In genomic region chr12:96604374-96604773, GRCh38 we compare ENCODE assay signal across 4 cellular contexts.
DNase-seq lines count a peak whose midpoint lies in the region; FAIRE-seq and TF ChIP-seq lines count a peak whose summit lies in the region.
"Not testable (repeated sequence)": the region's sequence is repeated elsewhere in the genome, so short reads cannot be mapped to it uniquely, and the experiment has no call there.

No MANE protein-coding gene starts in this region.

- H3K9me3 ChIP-seq in endodermal cell (ENCODE audit: control insufficient read depth, low read length); neural progenitor cell (ENCODE audit: low read depth): not testable (repeated sequence)

- H3F3A ChIP-seq in neural progenitor cell (ENCODE audit: low read depth), result not testable (repeated sequence)

- TF ChIP-seq POLR2A in GM12891 (IDR thresholded peaks at IDR 0.05; ENCODE audit: low read depth, low read length), result not testable (repeated sequence)

- not testable (repeated sequence) for H3K4me1 Mint-ChIP-seq in endodermal cell, neural progenitor cell

- H4K20me1 ChIP-seq in neural progenitor cell (ENCODE audit: low read depth), result not testable (repeated sequence)

- peaks cover 12% of the 10 kb centered on the region for H3K27me3 Mint-ChIP-seq in endodermal cell (ENCODE audit: insufficient read depth)
- H3K27me3 Mint-ChIP-seq in neural progenitor cell (ENCODE audit: insufficient read depth, low read depth), result not testable (repeated sequence)

- not testable (repeated sequence) for H3K4me3 ChIP-seq in endodermal cell (ENCODE audit: low read length); neural progenitor cell

- H2AFZ ChIP-seq in neural progenitor cell (replicated peaks), result not testable (repeated sequence)

- not testable (repeated sequence) for H3K27me3 ChIP-seq in endodermal cell (ENCODE audit: control insufficient read depth, insufficient read depth, low read length, poor library complexity, severe bottlenecking); neural progenitor cell

- H3K9ac ChIP-seq in endodermal cell (ENCODE audit: extremely low read depth, low read length, poor library complexity, severe bottlenecking); neural progenitor cell: not testable (repeated sequence)

- peaks cover 11% of the 10 kb centered on the region for H3K9me3 Mint-ChIP-seq in endodermal cell
- peaks cover 14% of the 10 kb centered on the region for H3K9me3 Mint-ChIP-seq in neural progenitor cell

- FAIRE-seq in GM12891 (lab: Jason Lieb, UNC), result peak; percentile 60

- not testable (repeated sequence) for H3K36me3 Mint-ChIP-seq in endodermal cell (ENCODE audit: low read depth)
- H3K36me3 Mint-ChIP-seq in neural progenitor cell, result peaks cover 12% of the 10 kb centered on the region

- TF ChIP-seq CTCF in 22Rv1 (IDR thresholded peaks at IDR 0.05) (0 out of 2 replicates have a peak, but pooled peaks have one; percentile 4), endodermal cell (conservative IDR thresholded peaks at IDR 0.05) (peak; percentile 56), neural progenitor cell (IDR thresholded peaks at IDR 0.05) (peak; percentile 4)

- H3K36me3 ChIP-seq in endodermal cell (ENCODE audit: control insufficient read depth, insufficient read depth, low read length); neural progenitor cell: not testable (repeated sequence)

- not testable (repeated sequence) for H3K4me1 ChIP-seq in endodermal cell (ENCODE audit: control insufficient read depth, insufficient read depth, low read length); neural progenitor cell

- not testable (repeated sequence) for H3K4me3 Mint-ChIP-seq in endodermal cell, neural progenitor cell

- not testable (repeated sequence) for H3K27ac Mint-ChIP-seq in endodermal cell, neural progenitor cell

- H3K27ac ChIP-seq in 22Rv1; endodermal cell (ENCODE audit: low read depth, low read length); neural progenitor cell: not testable (repeated sequence)

- H3K79me2 ChIP-seq in neural progenitor cell (ENCODE audit: low read depth), result not testable (repeated sequence)

- DNase-seq in GM12891 (ENCODE audit: insufficient read length, low spot score); neural progenitor cell (ENCODE audit: low spot score): not testable (repeated sequence)
- DNase-seq in endodermal cell, result peak; percentile 52

- WGBS in endodermal cell (ENCODE audit: insufficient coverage in 1 of 2, insufficient read length in 1 of 2), 2 experiments, result 85 to 90% methylated on average over 2 to 3 of the region's 3 CpGs

- H3K4me2 ChIP-seq in neural progenitor cell, result not testable (repeated sequence)

Comparison
In these comparisons a context has a peak if more than half of its experiments do, and no peak if none do; other contexts are left out.
1. CTCF ChIP-seq: peak in every context shown above with its lines; median percentile 56 in endodermal cell; 4 in 22Rv1; 4 in neural progenitor cell.